ENCODE assay signal across 8 cellular contexts in genomic region chr11:75492181-75492820, GRCh38. TPM values are rescaled to one million over a fixed set of nuclear protein-coding genes. Genes with fewer than 3 reads are reported as not detected.
DNase-seq lines count a peak whose midpoint lies in the region; ATAC-seq and TF ChIP-seq lines count a peak whose summit lies in the region.

No MANE protein-coding gene starts in this region.

- H3K4me1 ChIP-seq in transverse colon, result no peaks in the 10 kb centered on the region

- intact Hi-C loops in transverse colon (cut with DNase I; ENCODE audit: low total_unique reads), result no loop called here

- POLR2A ChIA-PET in activated CD4-positive, alpha-beta memory T cell treated with anti-CD3 and anti-CD28 coated beads, Interleukin-2, amount 10 ng/mL, durations not matched to agents 7 days and 5 days (lab: Charles Lee), result interaction anchor here (0.9 kb wide), 1 partner anchor 38 kb away, joined by 3 read pairs; no protein-coding TSS in a partner anchor

- TF ChIP-seq CTCF in transverse colon (IDR thresholded peaks at IDR 0.05), result no peak
- TF ChIP-seq CTCF in foreskin fibroblast (IDR thresholded peaks at IDR 0.05; ENCODE audit: low read depth, low read length), result no peak

- no peak for TF ChIP-seq POLR2A in transverse colon (IDR thresholded peaks at IDR 0.05)

- 58% methylated on average over 6 of the region's 6 CpGs; no CpG with 5 or more reads in 1 of the 2 donors for WGBS in transverse colon (ENCODE audit: low coverage in 1 of 2), 2 donors

- H3K27me3 Mint-ChIP-seq in activated CD4-positive, alpha-beta memory T cell treated with anti-CD3 and anti-CD28 coated beads, Interleukin-2, amount 10 ng/mL, durations not matched to agents 7 days and 5 days, result no peaks in the 10 kb centered on the region

- H3K27ac Mint-ChIP-seq in activated CD4-positive, alpha-beta memory T cell treated with anti-CD3 and anti-CD28 coated beads, Interleukin-2, amount 10 ng/mL, durations not matched to agents 7 days and 5 days, result peak overlapping the region; percentile 73

- CTCF ChIA-PET in activated CD4-positive, alpha-beta memory T cell treated with anti-CD3 and anti-CD28 coated beads, Interleukin-2, amount 10 ng/mL, durations not matched to agents 7 days and 5 days (lab: Charles Lee), result interaction anchor here (1.7 kb wide), 1 partner anchor 33 kb away, joined by 5 read pairs; the partner anchor contains the start of gene GDPD5

- no peak overlapping the region for H3K27ac ChIP-seq in transverse colon

- H3K4me1 Mint-ChIP-seq in activated CD4-positive, alpha-beta memory T cell treated with anti-CD3 and anti-CD28 coated beads, Interleukin-2, amount 10 ng/mL, durations not matched to agents 7 days and 5 days, result peaks cover 32% of the 10 kb centered on the region

- in situ Hi-C loops in transverse colon (cut with MboI; ENCODE audit: low pct_ligation_motif_present in 1 of 4, low pct_unique_long_range_greater_than_20kb in 1 of 4, low sequenced_read_pairs in 3 of 4), result no loop called here

- DNase-seq in MG63, result peak; percentile 20
- peak; percentile 66 for DNase-seq in activated CD4-positive, alpha-beta memory T cell treated with anti-CD3 and anti-CD28 coated beads, Interleukin-2, amount 10 ng/mL, durations not matched to agents 7 days and 5 days
- DNase-seq in islet precursor cell, result peak; percentile 80
- DNase-seq in transverse colon, result peak; percentile 32
- DNase-seq in HT-29 (ENCODE audit: low spot score), result no peak
- DNase-seq in NCI-H345 (lab: John Stamatoyannopoulos, UW), result no peak
- DNase-seq in foreskin fibroblast, result no peak

- no peak for TF ChIP-seq EP300 in transverse colon (IDR thresholded peaks at IDR 0.05; ENCODE audit: low read depth)

- H3K36me3 ChIP-seq in MG63 (no peaks in the 10 kb centered on the region), transverse colon (no peaks in the 10 kb centered on the region)

- H3K9me3 ChIP-seq in MG63 (no peaks in the 10 kb centered on the region), transverse colon (no peaks in the 10 kb centered on the region)

- ATAC-seq in GM19035 (IDR thresholded peaks at IDR 0.05; ENCODE audit: unreplicated experiment), result peak; percentile 56

- H3K36me3 Mint-ChIP-seq in activated CD4-positive, alpha-beta memory T cell treated with anti-CD3 and anti-CD28 coated beads, Interleukin-2, amount 10 ng/mL, durations not matched to agents 7 days and 5 days (ENCODE audit: low read depth), result peaks cover 10% of the 10 kb centered on the region

- H3K9me3 Mint-ChIP-seq in activated CD4-positive, alpha-beta memory T cell treated with anti-CD3 and anti-CD28 coated beads, Interleukin-2, amount 10 ng/mL, durations not matched to agents 7 days and 5 days, result no peaks in the 10 kb centered on the region

- peak overlapping the region; percentile 25 for H3K4me3 Mint-ChIP-seq in activated CD4-positive, alpha-beta memory T cell treated with anti-CD3 and anti-CD28 coated beads, Interleukin-2, amount 10 ng/mL, durations not matched to agents 7 days and 5 days

- H3K27me3 ChIP-seq in MG63 (no peaks in the 10 kb centered on the region), transverse colon (no peaks in the 10 kb centered on the region)

- H3K4me3 ChIP-seq in MG63 (no peak overlapping the region), transverse colon (no peak overlapping the region), foreskin fibroblast (ENCODE audit: low read depth in 1 of 2, low read length in 2 of 2) (no peak overlapping the region)

RNA-seq across cellular contexts. Expression of gene GDPD5, which starts 33.4 kb away (rescaled TPM):
- total RNA-seq in MG63 (2014; rRNA removed; shearing (Covaris generic); ENCODE audit: low replicate concordance), result 15.2 and 16.2 TPM in 2 replicates
- total RNA-seq in activated CD4-positive, alpha-beta memory T cell treated with anti-CD3 and anti-CD28 coated beads, Interleukin-2, amount 10 ng/mL, durations not matched to agents 7 days and 5 days, result 100 to 1,000 TPM; 107 to 109 TPM
- total RNA-seq in transverse colon, result 10 to 100 TPM in 1 of 4 donors, 1 to 10 TPM in 2, not detected in 1; 3.7 to 10.1 (median 7.1) TPM
- total RNA-seq in HT-29 (2014; rRNA removed; shearing (Covaris generic)), result 2.8 and 4.0 TPM in 2 replicates

RNA-seq across cellular contexts. Expression of gene KLHL35, which starts 59.3 kb away (rescaled TPM):
- 0.12 and 3.9 TPM in 2 replicates for total RNA-seq in MG63 (2014; rRNA removed; shearing (Covaris generic); ENCODE audit: low replicate concordance)
- 1 to 10 TPM in 1 of 2 experiments, under 1 TPM in 1; 0.60 to 1.0 TPM for total RNA-seq in activated CD4-positive, alpha-beta memory T cell treated with anti-CD3 and anti-CD28 coated beads, Interleukin-2, amount 10 ng/mL, durations not matched to agents 7 days and 5 days
- total RNA-seq in transverse colon, result under 1 TPM in 2 of 4 donors, not detected in 2; 0.27 to 0.32 TPM
- total RNA-seq in HT-29 (2014; rRNA removed; shearing (Covaris generic)), result 20.5 and 23.5 TPM in 2 replicates

Comparison
In these comparisons a context has a peak if more than half of its experiments do, and no peak if none do; other contexts are left out.
1. DNase-seq: peak in MG63 (single experiment), activated CD4-positive, alpha-beta memory T cell treated with anti-CD3 and anti-CD28 coated beads, Interleukin-2, amount 10 ng/mL, durations not matched to agents 7 days and 5 days (single experiment), islet precursor cell (single experiment) and transverse colon (single experiment); none in HT-29 (single experiment), NCI-H345 (single experiment) and foreskin fibroblast (0 of 2).